ENCODE assay signal across 1 cellular context in genomic region chr20:50169329-50169823, GRCh38.
A peak's percentile ranks its signal among the peaks of the same experiment; 100 is the strongest.
TF ChIP-seq lines count a peak whose summit lies in the region.

No MANE protein-coding gene starts in this region.

TF ChIP-seq in H1, 55 proteins besides CTCF, POLR2A, EP300 and RAD21:
- TF ChIP-seq JUND (IDR thresholded peaks at IDR 0.05; ENCODE audit: low read length): no peak
- no peak for TF ChIP-seq RNF2 (IDR thresholded peaks at IDR 0.05; ENCODE audit: borderline replicate concordance, low read depth, low read length, missing control alignments, poor library complexity, severe bottlenecking)
- TF ChIP-seq HDAC6 (IDR thresholded peaks at IDR 0.05; ENCODE audit: low read depth, low read length): no peak
- TF ChIP-seq SRF (IDR thresholded peaks at IDR 0.05; ENCODE audit: low read depth, low read length): no peak
- TF ChIP-seq YY1 (IDR thresholded peaks at IDR 0.05; ENCODE audit: low read depth, low read length): 0 out of 2 replicates have a peak, but pooled peaks have one; percentile 7
- TF ChIP-seq TEAD4 (IDR thresholded peaks at IDR 0.05; ENCODE audit: low read depth, low read length): 0 out of 2 replicates have a peak, but pooled peaks have one; percentile 10
- no peak for TF ChIP-seq EZH2 (IDR thresholded peaks at IDR 0.05; ENCODE audit: low read depth, low read length, severe bottlenecking)
- TF ChIP-seq FOSL1 (IDR thresholded peaks at IDR 0.05; ENCODE audit: insufficient read depth, low read depth, low read length): no peak
- no peak for TF ChIP-seq SAP30 (IDR thresholded peaks at IDR 0.05; ENCODE audit: insufficient read depth, insufficient replicate concordance, low read length)
- no peak for TF ChIP-seq PHF8 (conservative IDR thresholded peaks at IDR 0.05; ENCODE audit: low read depth, low read length)
- TF ChIP-seq TAF1 (IDR thresholded peaks at IDR 0.05; ENCODE audit: low read depth, low read length): no peak
- TF ChIP-seq POLR2AphosphoS5 (IDR thresholded peaks at IDR 0.05; ENCODE audit: low read depth, low read length): no peak
- TF ChIP-seq POU5F1 (IDR thresholded peaks at IDR 0.05; ENCODE audit: low read depth, low read length): no peak
- 0 out of 2 replicates have a peak, but pooled peaks have one; percentile 21 for TF ChIP-seq TCF12 (IDR thresholded peaks at IDR 0.05; ENCODE audit: low read depth, low read length)
TF ChIP-seq in H1: peak in this region for 3.
